ENCODE assay signal across 1 cellular context in genomic region chr3:49171119-49171774, GRCh38.
TF ChIP-seq lines count a peak whose summit lies in the region.

TSS of gene KLHDC8B (plus strand) at chr3:49171598. CDS start at chr3:49172770, 1,172 bp downstream.

TF ChIP-seq in HepG2, 621 proteins besides CTCF, POLR2A, EP300 and RAD21 (continued from another document and continues in another):
- TF ChIP-seq YEATS4 (CRISPR knock-in tag; IDR thresholded peaks at IDR 0.05; ENCODE audit: borderline replicate concordance) (peak; percentile 54; the same call in 1 of the 2 replicates), BRCA1 (CRISPR knock-in tag; IDR thresholded peaks at IDR 0.05) (peak; percentile 45; the same call in 1 of the 2 replicates), HDAC6 (IDR thresholded peaks at IDR 0.05; ENCODE audit: low read depth, low read length) (no peak), YY1 (IDR thresholded peaks at IDR 0.05; ENCODE audit: insufficient read depth, insufficient replicate concordance, low read depth, low read length) (peak; percentile 52), ZNF143 (CRISPR knock-in tag; IDR thresholded peaks at IDR 0.05) (0 out of 2 replicates have a peak, but pooled peaks have one; percentile 20), ELF1 (CRISPR knock-in tag; IDR thresholded peaks at IDR 0.05) (0 out of 2 replicates have a peak, but pooled peaks have one; percentile 4), EEA1 (CRISPR knock-in tag; IDR thresholded peaks at IDR 0.05; ENCODE audit: borderline replicate concordance) (0 out of 2 replicates have a peak, but pooled peaks have one; percentile 48), REL (CRISPR knock-in tag; conservative IDR thresholded peaks at IDR 0.05) (0 out of 2 replicates have a peak, but pooled peaks have one; percentile 58), ZNF772 (CRISPR knock-in tag; IDR thresholded peaks at IDR 0.05) (peak; percentile 66), ETV6 (CRISPR knock-in tag; conservative IDR thresholded peaks at IDR 0.05) (no peak; the same call in 1 of the 2 replicates), PITX1 (CRISPR knock-in tag; IDR thresholded peaks at IDR 0.05) (peak; percentile 71), ZNF276 (CRISPR knock-in tag; IDR thresholded peaks at IDR 0.05; ENCODE audit: low read depth) (peak; percentile 83; the same call in 1 of the 2 replicates), ZNF121 (CRISPR knock-in tag; IDR thresholded peaks at IDR 0.05) (peak; percentile 31; the same call in 1 of the 2 replicates), MIER2 (CRISPR knock-in tag; IDR thresholded peaks at IDR 0.05) (no peak), PHF20 (CRISPR knock-in tag; IDR thresholded peaks at IDR 0.05) (peak; percentile 60; the same call in 1 of the 2 replicates), TARDBP (CRISPR knock-in tag; IDR thresholded peaks at IDR 0.05) (no peak), SP2 (CRISPR knock-in tag; IDR thresholded peaks at IDR 0.05) (peak; percentile 21; the same call in 1 of the 2 replicates), ZFP91 (CRISPR knock-in tag; IDR thresholded peaks at IDR 0.05; ENCODE audit: borderline replicate concordance) (peak; percentile 89), ZBTB1 (CRISPR knock-in tag; IDR thresholded peaks at IDR 0.05; ENCODE audit: borderline replicate concordance) (no peak), TCF7L2 (IDR thresholded peaks at IDR 0.05; ENCODE audit: low read depth, low read length) (no peak), NR2F6 (IDR thresholded peaks at IDR 0.05) (no peak), NR2F6 (CRISPR knock-in tag; IDR thresholded peaks at IDR 0.05) (0 out of 2 replicates have a peak, but pooled peaks have one; percentile 23), TCF12 (IDR thresholded peaks at IDR 0.05) (no peak), TCF12 (CRISPR knock-in tag; IDR thresholded peaks at IDR 0.05) (0 out of 2 replicates have a peak, but pooled peaks have one; percentile 34), ZNF251 (CRISPR knock-in tag; IDR thresholded peaks at IDR 0.05) (no peak), FOXC1 (CRISPR knock-in tag; IDR thresholded peaks at IDR 0.05; ENCODE audit: borderline replicate concordance) (peak; percentile 75; the same call in 1 of the 2 replicates), ZNF142 (CRISPR knock-in tag; IDR thresholded peaks at IDR 0.05) (0 out of 2 replicates have a peak, but pooled peaks have one; percentile 55), RBM39 (IDR thresholded peaks at IDR 0.05; ENCODE audit: low read depth, low read length, poor library complexity, severe bottlenecking) (peak; percentile 64), KDM3A (CRISPR knock-in tag; IDR thresholded peaks at IDR 0.05; ENCODE audit: low read depth) (peak; percentile 29; the same call in 1 of the 2 replicates), RFX1 (IDR thresholded peaks at IDR 0.05) (no peak), ZNF703 (CRISPR knock-in tag; IDR thresholded peaks at IDR 0.05; ENCODE audit: borderline replicate concordance) (peak; percentile 63; the same call in 1 of the 2 replicates)
- TF ChIP-seq, protein P1, sequence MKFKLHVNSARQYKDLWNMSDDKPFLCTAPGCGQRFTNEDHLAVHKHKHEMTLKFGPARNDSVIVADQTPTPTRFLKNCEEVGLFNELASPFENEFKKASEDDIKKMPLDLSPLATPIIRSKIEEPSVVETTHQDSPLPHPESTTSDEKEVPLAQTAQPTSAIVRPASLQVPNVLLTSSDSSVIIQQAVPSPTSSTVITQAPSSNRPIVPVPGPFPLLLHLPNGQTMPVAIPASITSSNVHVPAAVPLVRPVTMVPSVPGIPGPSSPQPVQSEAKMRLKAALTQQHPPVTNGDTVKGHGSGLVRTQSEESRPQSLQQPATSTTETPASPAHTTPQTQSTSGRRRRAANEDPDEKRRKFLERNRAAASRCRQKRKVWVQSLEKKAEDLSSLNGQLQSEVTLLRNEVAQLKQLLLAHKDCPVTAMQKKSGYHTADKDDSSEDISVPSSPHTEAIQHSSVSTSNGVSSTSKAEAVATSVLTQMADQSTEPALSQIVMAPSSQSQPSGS (CRISPR knock-in tag; IDR thresholded peaks at IDR 0.05): peak; percentile 60; the same call in 1 of the 2 replicates
- TF ChIP-seq, protein P2, sequence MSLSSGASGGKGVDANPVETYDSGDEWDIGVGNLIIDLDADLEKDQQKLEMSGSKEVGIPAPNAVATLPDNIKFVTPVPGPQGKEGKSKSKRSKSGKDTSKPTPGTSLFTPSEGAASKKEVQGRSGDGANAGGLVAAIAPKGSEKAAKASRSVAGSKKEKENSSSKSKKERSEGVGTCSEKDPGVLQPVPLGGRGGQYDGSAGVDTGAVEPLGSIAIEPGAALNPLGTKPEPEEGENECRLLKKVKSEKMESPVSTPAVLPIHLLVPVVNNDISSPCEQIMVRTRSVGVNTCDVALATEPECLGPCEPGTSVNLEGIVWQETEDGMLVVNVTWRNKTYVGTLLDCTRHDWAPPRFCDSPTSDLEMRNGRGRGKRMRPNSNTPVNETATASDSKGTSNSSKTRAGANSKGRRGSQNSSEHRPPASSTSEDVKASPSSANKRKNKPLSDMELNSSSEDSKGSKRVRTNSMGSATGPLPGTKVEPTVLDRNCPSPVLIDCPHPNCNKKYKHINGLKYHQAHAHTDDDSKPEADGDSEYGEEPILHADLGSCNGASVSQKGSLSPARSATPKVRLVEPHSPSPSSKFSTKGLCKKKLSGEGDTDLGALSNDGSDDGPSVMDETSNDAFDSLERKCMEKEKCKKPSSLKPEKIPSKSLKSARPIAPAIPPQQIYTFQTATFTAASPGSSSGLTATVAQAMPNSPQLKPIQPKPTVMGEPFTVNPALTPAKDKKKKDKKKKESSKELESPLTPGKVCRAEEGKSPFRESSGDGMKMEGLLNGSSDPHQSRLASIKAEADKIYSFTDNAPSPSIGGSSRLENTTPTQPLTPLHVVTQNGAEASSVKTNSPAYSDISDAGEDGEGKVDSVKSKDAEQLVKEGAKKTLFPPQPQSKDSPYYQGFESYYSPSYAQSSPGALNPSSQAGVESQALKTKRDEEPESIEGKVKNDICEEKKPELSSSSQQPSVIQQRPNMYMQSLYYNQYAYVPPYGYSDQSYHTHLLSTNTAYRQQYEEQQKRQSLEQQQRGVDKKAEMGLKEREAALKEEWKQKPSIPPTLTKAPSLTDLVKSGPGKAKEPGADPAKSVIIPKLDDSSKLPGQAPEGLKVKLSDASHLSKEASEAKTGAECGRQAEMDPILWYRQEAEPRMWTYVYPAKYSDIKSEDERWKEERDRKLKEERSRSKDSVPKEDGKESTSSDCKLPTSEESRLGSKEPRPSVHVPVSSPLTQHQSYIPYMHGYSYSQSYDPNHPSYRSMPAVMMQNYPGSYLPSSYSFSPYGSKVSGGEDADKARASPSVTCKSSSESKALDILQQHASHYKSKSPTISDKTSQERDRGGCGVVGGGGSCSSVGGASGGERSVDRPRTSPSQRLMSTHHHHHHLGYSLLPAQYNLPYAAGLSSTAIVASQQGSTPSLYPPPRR (CRISPR knock-in tag; IDR thresholded peaks at IDR 0.05; ENCODE audit: borderline replicate concordance): peak; percentile 31; the same call in 1 of the 2 replicates
- TF ChIP-seq, protein P3, sequence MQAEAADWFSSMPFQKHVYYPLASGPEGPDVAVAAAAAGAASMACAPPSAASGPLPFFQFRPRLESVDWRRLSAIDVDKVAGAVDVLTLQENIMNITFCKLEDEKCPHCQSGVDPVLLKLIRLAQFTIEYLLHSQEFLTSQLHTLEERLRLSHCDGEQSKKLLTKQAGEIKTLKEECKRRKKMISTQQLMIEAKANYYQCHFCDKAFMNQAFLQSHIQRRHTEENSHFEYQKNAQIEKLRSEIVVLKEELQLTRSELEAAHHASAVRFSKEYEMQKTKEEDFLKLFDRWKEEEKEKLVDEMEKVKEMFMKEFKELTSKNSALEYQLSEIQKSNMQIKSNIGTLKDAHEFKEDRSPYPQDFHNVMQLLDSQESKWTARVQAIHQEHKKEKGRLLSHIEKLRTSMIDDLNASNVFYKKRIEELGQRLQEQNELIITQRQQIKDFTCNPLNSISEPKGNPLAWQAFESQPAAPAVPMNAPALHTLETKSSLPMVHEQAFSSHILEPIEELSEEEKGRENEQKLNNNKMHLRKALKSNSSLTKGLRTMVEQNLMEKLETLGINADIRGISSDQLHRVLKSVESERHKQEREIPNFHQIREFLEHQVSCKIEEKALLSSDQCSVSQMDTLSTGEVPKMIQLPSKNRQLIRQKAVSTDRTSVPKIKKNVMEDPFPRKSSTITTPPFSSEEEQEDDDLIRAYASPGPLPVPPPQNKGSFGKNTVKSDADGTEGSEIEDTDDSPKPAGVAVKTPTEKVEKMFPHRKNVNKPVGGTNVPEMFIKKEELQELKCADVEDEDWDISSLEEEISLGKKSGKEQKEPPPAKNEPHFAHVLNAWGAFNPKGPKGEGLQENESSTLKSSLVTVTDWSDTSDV (CRISPR knock-in tag; IDR thresholded peaks at IDR 0.05): peak; percentile 97
- TF ChIP-seq, protein P4, sequence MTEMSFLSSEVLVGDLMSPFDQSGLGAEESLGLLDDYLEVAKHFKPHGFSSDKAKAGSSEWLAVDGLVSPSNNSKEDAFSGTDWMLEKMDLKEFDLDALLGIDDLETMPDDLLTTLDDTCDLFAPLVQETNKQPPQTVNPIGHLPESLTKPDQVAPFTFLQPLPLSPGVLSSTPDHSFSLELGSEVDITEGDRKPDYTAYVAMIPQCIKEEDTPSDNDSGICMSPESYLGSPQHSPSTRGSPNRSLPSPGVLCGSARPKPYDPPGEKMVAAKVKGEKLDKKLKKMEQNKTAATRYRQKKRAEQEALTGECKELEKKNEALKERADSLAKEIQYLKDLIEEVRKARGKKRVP (CRISPR knock-in tag; IDR thresholded peaks at IDR 0.05): 0 out of 4 replicates have a peak, but pooled peaks of 1 of the 2 experiments have one; percentile 53
- TF ChIP-seq, protein P5, sequence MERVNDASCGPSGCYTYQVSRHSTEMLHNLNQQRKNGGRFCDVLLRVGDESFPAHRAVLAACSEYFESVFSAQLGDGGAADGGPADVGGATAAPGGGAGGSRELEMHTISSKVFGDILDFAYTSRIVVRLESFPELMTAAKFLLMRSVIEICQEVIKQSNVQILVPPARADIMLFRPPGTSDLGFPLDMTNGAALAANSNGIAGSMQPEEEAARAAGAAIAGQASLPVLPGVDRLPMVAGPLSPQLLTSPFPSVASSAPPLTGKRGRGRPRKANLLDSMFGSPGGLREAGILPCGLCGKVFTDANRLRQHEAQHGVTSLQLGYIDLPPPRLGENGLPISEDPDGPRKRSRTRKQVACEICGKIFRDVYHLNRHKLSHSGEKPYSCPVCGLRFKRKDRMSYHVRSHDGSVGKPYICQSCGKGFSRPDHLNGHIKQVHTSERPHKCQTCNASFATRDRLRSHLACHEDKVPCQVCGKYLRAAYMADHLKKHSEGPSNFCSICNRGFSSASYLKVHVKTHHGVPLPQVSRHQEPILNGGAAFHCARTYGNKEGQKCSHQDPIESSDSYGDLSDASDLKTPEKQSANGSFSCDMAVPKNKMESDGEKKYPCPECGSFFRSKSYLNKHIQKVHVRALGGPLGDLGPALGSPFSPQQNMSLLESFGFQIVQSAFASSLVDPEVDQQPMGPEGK (CRISPR knock-in tag; IDR thresholded peaks at IDR 0.05): peak; percentile 81; the same call in 1 of the 2 replicates
